Comparison of ENCODE assay signal across 9 cellular contexts in genomic region chr7:37344886-37345579, GRCh38.
DNase-seq lines count a peak whose midpoint lies in the region; ATAC-seq, FAIRE-seq and TF ChIP-seq lines count a peak whose summit lies in the region.
"Had no signal": no experiment of that assay in that cellular context is flagged by ENCODE, and none has a peak within 500 bp of the region (broad histone marks: within the 10 kb centered on the region; RNA-seq: fewer than 3 reads in every experiment).

No MANE protein-coding gene starts in this region.

- H3K27ac ChIP-seq in HL-60 (replicated peaks) = peak overlapping the region; percentile 93
- H3K27ac ChIP-seq: 22Rv1 had no signal

- H3K36me3 Mint-ChIP-seq in activated T-helper 2 cell treated with anti-CD3 and anti-CD28 coated beads, Interferon-gamma antibody, Interleukin-2, Interleukin-4, amounts not matched to agents 10 μg/mL and 5 μg/mL and 100 μg/mL, durations not matched to agents 14 hours and 24 hours and 36 hours (ENCODE audit: low read depth) = peaks cover 20% of the 10 kb centered on the region
- H3K36me3 Mint-ChIP-seq in activated CD8-positive, alpha-beta memory T cell treated with anti-CD3 and anti-CD28 coated beads, Interleukin-2, amount 10 ng/mL, durations not matched to agents 7 days and 5 days = peaks cover 9% of the 10 kb centered on the region

- no peak for TF ChIP-seq CTCF in HL-60 (IDR thresholded peaks at IDR 0.05; ENCODE audit: insufficient read depth, low read length)

- intact Hi-C loops in activated T-helper 2 cell treated with anti-CD3 and anti-CD28 coated beads, Interferon-gamma antibody, Interleukin-2, Interleukin-4, amounts not matched to agents 10 μg/mL and 5 μg/mL and 100 μg/mL, durations not matched to agents 14 hours and 24 hours and 36 hours (cut with micrococcal nuclease) = loop anchor here (5.0 to 10.0 kb wide), 4 partner anchors 280 to 668 kb away; no protein-coding TSS in a partner anchor

- CTCF ChIA-PET in activated CD8-positive, alpha-beta memory T cell treated with anti-CD3 and anti-CD28 coated beads, Interleukin-2, amount 10 ng/mL, durations not matched to agents 7 days and 5 days (lab: Charles Lee) = interaction anchor here (0.7 to 3.8 kb wide), 3 partner anchors 8 to 268 kb away, joined by 5 to 32 read pairs (median 6); no protein-coding TSS in a partner anchor

- no peaks in the 10 kb centered on the region for H3K9me3 Mint-ChIP-seq in activated T-helper 2 cell treated with anti-CD3 and anti-CD28 coated beads, Interferon-gamma antibody, Interleukin-2, Interleukin-4, amounts not matched to agents 10 μg/mL and 5 μg/mL and 100 μg/mL, durations not matched to agents 14 hours and 24 hours and 36 hours
- no peaks in the 10 kb centered on the region for H3K9me3 Mint-ChIP-seq in stimulated activated naive CD8-positive, alpha-beta T cell treated with anti-CD3 and anti-CD28 coated beads, Interleukin-15, amount 100 ng/mL, for 72 hours
- H3K9me3 Mint-ChIP-seq in activated CD8-positive, alpha-beta memory T cell treated with anti-CD3 and anti-CD28 coated beads, Interleukin-2, amount 10 ng/mL, durations not matched to agents 7 days and 5 days (ENCODE audit: low read depth) = no peaks in the 10 kb centered on the region

- peaks cover 35% of the 10 kb centered on the region for H3K4me1 Mint-ChIP-seq in activated T-helper 2 cell treated with anti-CD3 and anti-CD28 coated beads, Interferon-gamma antibody, Interleukin-2, Interleukin-4, amounts not matched to agents 10 μg/mL and 5 μg/mL and 100 μg/mL, durations not matched to agents 14 hours and 24 hours and 36 hours (ENCODE audit: low read depth)
- H3K4me1 Mint-ChIP-seq in stimulated activated naive CD8-positive, alpha-beta T cell treated with anti-CD3 and anti-CD28 coated beads, Interleukin-15, amount 100 ng/mL, for 72 hours = peaks cover 83% of the 10 kb centered on the region
- peaks cover 36% of the 10 kb centered on the region for H3K4me1 Mint-ChIP-seq in activated CD8-positive, alpha-beta memory T cell treated with anti-CD3 and anti-CD28 coated beads, Interleukin-2, amount 10 ng/mL, durations not matched to agents 7 days and 5 days

- no peaks in the 10 kb centered on the region for H3K27me3 ChIP-seq in HL-60 (ENCODE audit: insufficient read depth, poor library complexity, severe bottlenecking)

- no peak overlapping the region for H3K4me3 ChIP-seq in HL-60 (replicated peaks; ENCODE audit: insufficient read depth, low read length)

- H3K27ac Mint-ChIP-seq in activated T-helper 2 cell treated with anti-CD3 and anti-CD28 coated beads, Interferon-gamma antibody, Interleukin-2, Interleukin-4, amounts not matched to agents 10 μg/mL and 5 μg/mL and 100 μg/mL, durations not matched to agents 14 hours and 24 hours and 36 hours = peak overlapping the region; percentile 69
- peak overlapping the region; percentile 63 to 76 for H3K27ac Mint-ChIP-seq in stimulated activated naive CD8-positive, alpha-beta T cell treated with anti-CD3 and anti-CD28 coated beads, Interleukin-15, amount 100 ng/mL, for 72 hours
- no peak overlapping the region for H3K27ac Mint-ChIP-seq in activated CD8-positive, alpha-beta memory T cell treated with anti-CD3 and anti-CD28 coated beads, Interleukin-2, amount 10 ng/mL, durations not matched to agents 7 days and 5 days

- DNase-seq in DMS153 (lab: John Stamatoyannopoulos, UW) (peak; percentile 35), DMS153 treated with DMSO at 0.1 percent for 48 hours (lab: John Stamatoyannopoulos, UW; ENCODE audit: unreplicated experiment) (no peak), HL-60 (ENCODE audit: low read depth in 1 of 2, low spot score in 1 of 2) (no peak), RCC 7860 (ENCODE audit: low spot score) (no peak), NCI-H2171 treated with DMSO at 0.1 percent for 48 hours (lab: John Stamatoyannopoulos, UW) (no peak)
- no peak for DNase-seq in activated T-helper 2 cell treated with anti-CD3 and anti-CD28 coated beads, Interferon-gamma antibody, Interleukin-2, Interleukin-4, amounts not matched to agents 10 μg/mL and 5 μg/mL and 100 μg/mL, durations not matched to agents 14 hours and 24 hours and 36 hours (ENCODE audit: low spot score)
- DNase-seq in stimulated activated naive CD8-positive, alpha-beta T cell treated with anti-CD3 and anti-CD28 coated beads, Interleukin-15, amount 100 ng/mL, for 72 hours = no peak
- DNase-seq in activated CD8-positive, alpha-beta memory T cell treated with anti-CD3 and anti-CD28 coated beads, Interleukin-2, amount 10 ng/mL, durations not matched to agents 7 days and 5 days = no peak

- H3K27me3 Mint-ChIP-seq in activated T-helper 2 cell treated with anti-CD3 and anti-CD28 coated beads, Interferon-gamma antibody, Interleukin-2, Interleukin-4, amounts not matched to agents 10 μg/mL and 5 μg/mL and 100 μg/mL, durations not matched to agents 14 hours and 24 hours and 36 hours (ENCODE audit: low read depth) = no peaks in the 10 kb centered on the region
- H3K27me3 Mint-ChIP-seq in stimulated activated naive CD8-positive, alpha-beta T cell treated with anti-CD3 and anti-CD28 coated beads, Interleukin-15, amount 100 ng/mL, for 72 hours = no peaks in the 10 kb centered on the region
- H3K27me3 Mint-ChIP-seq in activated CD8-positive, alpha-beta memory T cell treated with anti-CD3 and anti-CD28 coated beads, Interleukin-2, amount 10 ng/mL, durations not matched to agents 7 days and 5 days = no peaks in the 10 kb centered on the region

- no peak for ATAC-seq in stimulated activated naive CD8-positive, alpha-beta T cell treated with anti-CD3 and anti-CD28 coated beads, Interleukin-15, amount 100 ng/mL, for 72 hours
- ATAC-seq in activated CD8-positive, alpha-beta memory T cell treated with anti-CD3 and anti-CD28 coated beads, Interleukin-2, amount 10 ng/mL, durations not matched to agents 7 days and 5 days = no peak

- H3K4me3 Mint-ChIP-seq in activated T-helper 2 cell treated with anti-CD3 and anti-CD28 coated beads, Interferon-gamma antibody, Interleukin-2, Interleukin-4, amounts not matched to agents 10 μg/mL and 5 μg/mL and 100 μg/mL, durations not matched to agents 14 hours and 24 hours and 36 hours (ENCODE audit: low read depth) = no peak overlapping the region
- peak overlapping the region; percentile 13 to 29 for H3K4me3 Mint-ChIP-seq in stimulated activated naive CD8-positive, alpha-beta T cell treated with anti-CD3 and anti-CD28 coated beads, Interleukin-15, amount 100 ng/mL, for 72 hours
- H3K4me3 Mint-ChIP-seq in activated CD8-positive, alpha-beta memory T cell treated with anti-CD3 and anti-CD28 coated beads, Interleukin-2, amount 10 ng/mL, durations not matched to agents 7 days and 5 days = no peak overlapping the region

- no peak for FAIRE-seq in RCC 7860 (lab: Jason Lieb, UNC)

Comparison
In these comparisons a context has a peak if more than half of its experiments do, and no peak if none do; other contexts are left out.
1. H3K4me3 Mint-ChIP-seq: peak in stimulated activated naive CD8-positive, alpha-beta T cell treated with anti-CD3 and anti-CD28 coated beads, Interleukin-15, amount 100 ng/mL, for 72 hours (2 of 2); none in activated T-helper 2 cell treated with anti-CD3 and anti-CD28 coated beads, Interferon-gamma antibody, Interleukin-2, Interleukin-4, amounts not matched to agents 10 μg/mL and 5 μg/mL and 100 μg/mL, durations not matched to agents 14 hours and 24 hours and 36 hours (single experiment) and activated CD8-positive, alpha-beta memory T cell treated with anti-CD3 and anti-CD28 coated beads, Interleukin-2, amount 10 ng/mL, durations not matched to agents 7 days and 5 days (single experiment).